Comparison of ENCODE assay signal across 29 cellular contexts in genomic region chr7:428387-428786, GRCh38.
"Had no signal": no experiment of that assay in that cellular context is flagged by ENCODE, and none has a peak within 500 bp of the region (broad histone marks: within the 10 kb centered on the region; RNA-seq: fewer than 3 reads in every experiment).

No MANE protein-coding gene starts in this region.

- H3K27me3 ChIP-seq: dorsolateral prefrontal cortex, neutrophil, pancreas, thyroid gland had no signal

- H3K4me1 ChIP-seq: left lung, lower lobe of right lung, pancreas, thyroid gland had no signal

- H3K9me3 ChIP-seq: gastrocnemius medialis, left lung, lower lobe of right lung, mucosa of descending colon, neutrophil, pancreas, sigmoid colon, stomach, thyroid gland had no signal

- H3K27ac ChIP-seq: dorsolateral prefrontal cortex, epithelial cell of prostate, gastrocnemius medialis, left lung, lower lobe of right lung, neutrophil, pancreas, sigmoid colon, stomach, thyroid gland had no signal

- H3K4me3 ChIP-seq: dorsolateral prefrontal cortex, gastrocnemius medialis, left lung, lower lobe of right lung, mucosa of descending colon, pancreas, sigmoid colon, stomach, thyroid gland had no signal

- ATAC-seq: esophagus mucosa; gastrocnemius medialis; left cardiac atrium; left lung; lower lobe of right lung; mucosa of descending colon; natural killer cell treated with Interleukin-12 subunit alpha and Interleukin-12 subunit beta and Interleukin-15 and Interleukin-18, amount 100 ng/mL, for 72 hours; pancreas; stimulated activated effector memory CD8-positive, alpha-beta T cell treated with anti-CD3 and anti-CD28 coated beads, Interleukin-12 subunit alpha, Interleukin-12 subunit beta, amount 100 ng/mL, for 72 hours had no signal

- DNase-seq: cerebellar nuclear complex; effector CD8-positive, alpha-beta T cell; endodermal cell; foreskin fibroblast; gastrocnemius medialis; head of caudate nucleus; hippocampal formation; left cardiac atrium; lower lobe of right lung; naive B cell; retina; sigmoid colon; stimulated activated CD4-positive, alpha-beta T cell treated with anti-CD3 and anti-CD28 coated beads, Interleukin-2, amount 100 ng/mL, for 24 hours; stimulated activated CD4-positive, alpha-beta T cell treated with anti-CD3 and anti-CD28 coated beads, Interleukin-4, amount 100 ng/mL, for 24 hours; stimulated activated naive CD4-positive, alpha-beta T cell treated with Interleukin-2 at 50 U/mL for 16 hours; stomach; thyroid gland; trophoblast cell had no signal

- FAIRE-seq: colon, islet of Langerhans, pancreas had no signal

- H3K36me3 ChIP-seq: gastrocnemius medialis, left lung, lower lobe of right lung, neutrophil, pancreas, sigmoid colon, stomach, thyroid gland had no signal
